In the genomic region with DNA sequence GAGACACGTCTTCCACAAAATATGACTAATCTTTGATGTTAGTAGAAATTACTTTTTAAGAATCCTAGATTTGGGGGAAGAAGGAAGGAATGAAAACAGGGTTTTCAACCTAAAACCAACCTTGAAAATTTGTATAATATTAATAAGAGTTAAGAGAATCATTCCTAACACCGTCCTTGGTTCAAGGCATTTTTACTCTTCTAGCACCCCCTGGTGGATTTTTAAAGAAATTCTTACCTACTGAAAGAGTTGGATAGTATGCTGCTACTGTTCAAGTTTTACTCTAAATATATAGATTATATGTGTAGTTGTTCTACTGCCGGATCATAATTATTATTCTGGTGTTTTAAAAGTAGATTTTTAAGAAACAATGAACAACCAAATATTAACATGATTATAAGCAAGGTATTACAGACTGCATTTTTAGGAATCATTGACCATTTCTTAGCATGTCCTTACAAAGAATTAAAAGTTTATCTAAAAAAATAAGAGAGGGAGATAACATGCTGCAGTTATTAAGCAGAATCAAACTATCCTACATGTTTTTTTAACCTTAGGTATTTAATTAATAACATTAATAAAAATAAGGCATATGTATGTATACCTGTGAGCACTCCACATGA, we compare ENCODE assay signal across 1 cellular context.
TF ChIP-seq lines count a peak whose summit lies in the region.

No MANE protein-coding gene starts in this region.

TF ChIP-seq in GM12878, 131 proteins besides CTCF, POLR2A, EP300 and RAD21 (continued from another document):
- TF ChIP-seq, protein P1, sequence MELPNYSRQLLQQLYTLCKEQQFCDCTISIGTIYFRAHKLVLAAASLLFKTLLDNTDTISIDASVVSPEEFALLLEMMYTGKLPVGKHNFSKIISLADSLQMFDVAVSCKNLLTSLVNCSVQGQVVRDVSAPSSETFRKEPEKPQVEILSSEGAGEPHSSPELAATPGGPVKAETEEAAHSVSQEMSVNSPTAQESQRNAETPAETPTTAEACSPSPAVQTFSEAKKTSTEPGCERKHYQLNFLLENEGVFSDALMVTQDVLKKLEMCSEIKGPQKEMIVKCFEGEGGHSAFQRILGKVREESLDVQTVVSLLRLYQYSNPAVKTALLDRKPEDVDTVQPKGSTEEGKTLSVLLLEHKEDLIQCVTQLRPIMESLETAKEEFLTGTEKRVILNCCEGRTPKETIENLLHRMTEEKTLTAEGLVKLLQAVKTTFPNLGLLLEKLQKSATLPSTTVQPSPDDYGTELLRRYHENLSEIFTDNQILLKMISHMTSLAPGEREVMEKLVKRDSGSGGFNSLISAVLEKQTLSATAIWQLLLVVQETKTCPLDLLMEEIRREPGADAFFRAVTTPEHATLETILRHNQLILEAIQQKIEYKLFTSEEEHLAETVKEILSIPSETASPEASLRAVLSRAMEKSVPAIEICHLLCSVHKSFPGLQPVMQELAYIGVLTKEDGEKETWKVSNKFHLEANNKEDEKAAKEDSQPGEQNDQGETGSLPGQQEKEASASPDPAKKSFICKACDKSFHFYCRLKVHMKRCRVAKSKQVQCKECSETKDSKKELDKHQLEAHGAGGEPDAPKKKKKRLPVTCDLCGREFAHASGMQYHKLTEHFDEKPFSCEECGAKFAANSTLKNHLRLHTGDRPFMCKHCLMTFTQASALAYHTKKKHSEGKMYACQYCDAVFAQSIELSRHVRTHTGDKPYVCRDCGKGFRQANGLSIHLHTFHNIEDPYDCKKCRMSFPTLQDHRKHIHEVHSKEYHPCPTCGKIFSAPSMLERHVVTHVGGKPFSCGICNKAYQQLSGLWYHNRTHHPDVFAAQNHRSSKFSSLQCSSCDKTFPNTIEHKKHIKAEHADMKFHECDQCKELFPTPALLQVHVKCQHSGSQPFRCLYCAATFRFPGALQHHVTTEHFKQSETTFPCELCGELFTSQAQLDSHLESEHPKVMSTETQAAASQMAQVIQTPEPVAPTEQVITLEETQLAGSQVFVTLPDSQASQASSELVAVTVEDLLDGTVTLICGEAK (IDR thresholded peaks at IDR 0.05; ENCODE audit: borderline replicate concordance), result no peak
